In genomic region chr19:40662925-40663711, GRCh38 we compare ENCODE assay signal across 8 cellular contexts. TPM values are rescaled to one million over a fixed set of nuclear protein-coding genes. Genes with fewer than 3 reads are reported as not detected.
A peak's percentile ranks its signal among the peaks of the same experiment; 100 is the strongest.
DNase-seq lines count a peak whose midpoint lies in the region; ATAC-seq, FAIRE-seq and TF ChIP-seq lines count a peak whose summit lies in the region.

No MANE protein-coding gene starts in this region.

- peak; percentile 80 for ATAC-seq in GM18505 (IDR thresholded peaks at IDR 0.05; ENCODE audit: unreplicated experiment)
- ATAC-seq in HG02981 (IDR thresholded peaks at IDR 0.05; ENCODE audit: unreplicated experiment), result peak; percentile 79

- H3K9me3 Mint-ChIP-seq in immature natural killer cell, result no peaks in the 10 kb centered on the region

- 0 to 1% (median 0%) methylated on average over 57 to 62 of the region's 62 CpGs for WGBS in small intestine, 3 donors

- TF ChIP-seq POLR2A in GM18505 (IDR thresholded peaks at IDR 0.05; ENCODE audit: borderline replicate concordance, extremely low read depth, insufficient read depth, insufficient read length), result peak; percentile 41
- no peak for TF ChIP-seq POLR2A in breast epithelium (IDR thresholded peaks at IDR 0.05)

- H3K9me3 ChIP-seq in breast epithelium (no peaks in the 10 kb centered on the region), small intestine (ENCODE audit: control insufficient read depth, low read depth) (no peaks in the 10 kb centered on the region)

- H3K4me3 Mint-ChIP-seq in immature natural killer cell, result peak overlapping the region; percentile 80 to 88 (median 84)

- no peaks in the 10 kb centered on the region for H3K36me3 Mint-ChIP-seq in immature natural killer cell

- peaks cover 0 to 8% (median 5%) of the 10 kb centered on the region in 3 donors for H3K27me3 Mint-ChIP-seq in immature natural killer cell (ENCODE audit: low read depth in 3 of 3)

- FAIRE-seq in small intestine (lab: Jason Lieb, UNC), result no peak

- H3K27ac Mint-ChIP-seq in immature natural killer cell, result peak overlapping the region; percentile 84 to 92 (median 88)

- H3K4me1 ChIP-seq in breast epithelium (no peaks in the 10 kb centered on the region), small intestine (ENCODE audit: control insufficient read depth in 2 of 2, insufficient read depth in 1 of 2, low read depth in 1 of 2, low read length in 1 of 2) (peaks cover 0 to 5% of the 10 kb centered on the region in 2 donors)

- H3K27ac ChIP-seq in 22Rv1 (peak overlapping the region; percentile 77), breast epithelium (peak overlapping the region; percentile 80 to 91), small intestine (ENCODE audit: low read depth in 1 of 2, low read length in 1 of 2) (peak overlapping the region in 1 of 2 donors; percentile 86)

- H3K4me1 Mint-ChIP-seq in immature natural killer cell, result peaks cover 8 to 11% of the 10 kb centered on the region in 2 donors

- TF ChIP-seq CTCF in 22Rv1 (IDR thresholded peaks at IDR 0.05), result peak; percentile 96
- peak; percentile 76; the same call in 1 of the 2 replicates for TF ChIP-seq CTCF in WI38 (IDR thresholded peaks at IDR 0.05; ENCODE audit: low read depth, low read length)
- TF ChIP-seq CTCF in breast epithelium (IDR thresholded peaks at IDR 0.05), result peak in 2 of 3 donors; percentile 99

- intact Hi-C loops in breast epithelium (cut with DNase I; ENCODE audit: low total_unique reads), result loop anchor here (5.0 to 10.0 kb wide), 2 partner anchors 89 to 152 kb away; partner anchors contain the start of genes ACTMAP and SNRPA

- no peaks in the 10 kb centered on the region for H3K36me3 ChIP-seq in breast epithelium
- H3K36me3 ChIP-seq in small intestine (ENCODE audit: control insufficient read depth in 2 of 2, insufficient read depth in 2 of 2, low read length in 2 of 2), result no peaks in the 10 kb centered on the region

- DNase-seq in NCI-H2107 (lab: John Stamatoyannopoulos, UW) (peak; percentile 70), breast epithelium (ENCODE audit: low spot score in 2 of 2) (peak; percentile 88), immature natural killer cell (peak; percentile 89 to 92 (median 90)), small intestine (peak; percentile 83)

- H3K4me3 ChIP-seq in WI38 (ENCODE audit: low read depth, low read length) (peak overlapping the region; percentile 61), breast epithelium (peak overlapping the region; percentile 54 to 81 (median 69)), small intestine (ENCODE audit: low read depth in 1 of 2, low read length in 2 of 2) (peak overlapping the region; percentile 52 to 68)

- H3K27me3 ChIP-seq in breast epithelium, result no peaks in the 10 kb centered on the region
- no peaks in the 10 kb centered on the region for H3K27me3 ChIP-seq in small intestine (ENCODE audit: control insufficient read depth in 2 of 2, insufficient read depth in 2 of 2, low read length in 2 of 2)

RNA-seq across cellular contexts. Expression of gene NUMBL, which starts 27.3 kb away (rescaled TPM):
- total RNA-seq in breast epithelium, result 10 to 100 TPM; 24.6 to 34.7 (median 30.9) TPM
- polyA plus RNA-seq in immature natural killer cell (1 to 10 TPM in 2 of 3 donors, not detected in 1; 1.3 to 1.7 TPM), small intestine (10 to 100 TPM in 1 of 3 donors, 1 to 10 TPM in 2; 6.2 to 15.6 (median 9.4) TPM)

RNA-seq across cellular contexts. Expression of gene COQ8B, which starts 53.6 kb away (rescaled TPM):
- total RNA-seq in breast epithelium, result 10 to 100 TPM; 28.2 to 50.8 (median 45.7) TPM
- 10 to 100 TPM; 18.3 to 23.5 (median 20.8) TPM for polyA plus RNA-seq in immature natural killer cell
- 10 to 100 TPM; 29.2 to 45.5 (median 44.5) TPM for polyA plus RNA-seq in small intestine

RNA-seq across cellular contexts. Expression of gene ITPKC, which starts 53.8 kb away (rescaled TPM):
- 10 to 100 TPM; 41.8 to 71.6 (median 55.1) TPM for total RNA-seq in breast epithelium
- polyA plus RNA-seq in immature natural killer cell (1 to 10 TPM; 3.8 to 8.1 (median 4.5) TPM), small intestine (10 to 100 TPM; 22.7 to 26.4 (median 24.7) TPM)
